ENCODE assay signal across 8 cellular contexts in the genomic region with DNA sequence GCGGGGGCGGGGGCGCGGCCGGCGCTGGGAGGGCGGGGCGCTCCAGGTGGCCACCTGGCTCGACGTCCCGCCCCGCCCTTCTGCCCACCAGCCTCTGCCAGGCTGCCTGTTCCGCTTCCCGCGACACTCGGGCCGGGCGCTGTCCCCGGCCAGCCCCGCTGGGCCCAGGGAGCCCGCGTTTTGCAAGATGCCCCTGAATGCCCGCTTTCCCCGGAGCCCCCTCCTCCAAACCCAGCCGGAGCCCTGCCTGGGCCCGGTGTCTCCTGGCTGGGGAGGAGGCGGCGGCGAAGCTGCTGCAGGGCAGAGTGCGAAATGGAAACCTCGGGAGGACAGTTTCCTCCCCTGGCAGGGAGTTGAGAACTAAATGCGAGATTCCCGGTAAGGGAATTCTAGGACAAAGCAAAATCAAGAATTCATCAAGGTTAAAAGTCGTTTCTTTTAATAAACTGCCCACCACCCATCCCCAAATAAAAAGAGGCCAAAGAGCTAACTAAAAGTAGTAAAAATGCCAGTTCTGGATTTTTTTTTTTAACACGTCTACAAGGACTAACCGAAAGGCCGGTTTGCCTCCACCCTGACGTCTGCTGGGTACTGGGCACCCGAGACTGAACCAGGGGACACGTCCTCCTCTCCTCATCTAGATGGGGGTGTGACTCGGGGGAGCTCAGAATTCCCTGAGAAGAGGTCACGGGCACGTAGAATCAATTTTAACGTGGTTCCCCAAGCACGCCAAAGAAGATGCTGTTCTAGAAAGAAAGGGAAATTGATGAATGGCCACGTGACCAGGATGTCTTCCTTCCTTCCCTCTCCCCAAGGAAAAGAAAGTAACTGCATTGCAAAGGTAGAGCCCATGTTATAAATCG.
DNase-seq lines count a peak whose midpoint lies in the region; ATAC-seq, FAIRE-seq and TF ChIP-seq lines count a peak whose summit lies in the region.

No MANE protein-coding gene starts in this region.

- peak overlapping the region; percentile 94 for H3K4me2 ChIP-seq in OCI-LY7 (ENCODE audit: low read length)

- peaks cover 22% of the 10 kb centered on the region; the same call in 1 of the 2 replicates for H3K36me3 ChIP-seq in OCI-LY7 (ENCODE audit: insufficient read depth, low read length)

- peaks cover 61% of the 10 kb centered on the region for H3K4me1 ChIP-seq in OCI-LY7 (ENCODE audit: insufficient read depth, low read length, poor library complexity, severe bottlenecking)

- CTCF ChIA-PET in OCI-LY7 (lab: Charles Lee; ENCODE audit: unreplicated experiment) = no interaction called here

- no peaks in the 10 kb centered on the region for H4K20me1 ChIP-seq in OCI-LY7 (ENCODE audit: insufficient read depth, low read length)

- H3K27ac ChIP-seq in OCI-LY7 (ENCODE audit: low read depth, low read length, poor library complexity, severe bottlenecking) = peak overlapping the region; percentile 28

- TF ChIP-seq CTCF in OCI-LY7 (conservative IDR thresholded peaks at IDR 0.05; ENCODE audit: low read length) = no peak
- no peak for TF ChIP-seq CTCF in epithelial cell of esophagus (IDR thresholded peaks at IDR 0.05; ENCODE audit: insufficient read depth, low read depth, low read length, missing control alignments)
- TF ChIP-seq CTCF in omental fat pad (IDR thresholded peaks at IDR 0.05) = no peak

- DNase-seq in AG20443 (ENCODE audit: low spot score) (peak; percentile 30), GM18507 (ENCODE audit: extremely low spot score, insufficient read length, low read depth) (no peak), OCI-LY7 (ENCODE audit: low spot score) (no peak), epithelial cell of esophagus (ENCODE audit: low read depth) (no peak), omental fat pad (ENCODE audit: low spot score) (no peak), posterior vena cava (ENCODE audit: low spot score) (no peak), NCI-H2196 (lab: John Stamatoyannopoulos, UW; ENCODE audit: unreplicated experiment) (no peak)

- POLR2A ChIA-PET in OCI-LY7 (lab: Charles Lee) = interaction anchor here (0.8 to 1.0 kb wide), 2 partner anchors 16 to 21 kb away, joined by 3 to 8 read pairs; no protein-coding TSS in a partner anchor

- peak; percentile 51 for FAIRE-seq in GM18507 (lab: Jason Lieb, UNC)

- intact Hi-C loops in OCI-LY7 (cut with micrococcal nuclease; ENCODE audit: unreplicated experiment) = loop anchor here (1.0 to 2.0 kb wide), 3 partner anchors 17 to 89 kb away; no protein-coding TSS in a partner anchor
- intact Hi-C loops in posterior vena cava (cut with DNase I) = no loop called here

- peaks cover 14% of the 10 kb centered on the region; the same call in 1 of the 2 replicates for H3K79me2 ChIP-seq in OCI-LY7 (ENCODE audit: insufficient read depth, low read depth, low read length)

- H3K9me2 ChIP-seq in OCI-LY7 (ENCODE audit: insufficient read depth, low read length) = no peaks in the 10 kb centered on the region

- H3K9me3 ChIP-seq in OCI-LY7 (ENCODE audit: low read length) = peaks cover 19% of the 10 kb centered on the region

- ATAC-seq in HG03025 (IDR thresholded peaks at IDR 0.05; ENCODE audit: low FRiP score, unreplicated experiment) (peak; percentile 36), omental fat pad (ENCODE audit: low FRiP score) (peak; percentile 57)

- no TSS peak for BruUV-seq in OCI-LY7 (replicated peaks; lab: Mats Ljungman, UMichigan)

- peak overlapping the region; percentile 67 for H3K4me3 ChIP-seq in OCI-LY7 (ENCODE audit: low read depth, low read length, poor library complexity, severe bottlenecking)
- peak overlapping the region; percentile 53 for H3K4me3 ChIP-seq in epithelial cell of esophagus (ENCODE audit: low read length)

- H2AFZ ChIP-seq in OCI-LY7 (ENCODE audit: low read length) = peak overlapping the region; percentile 88
